Comparison of ENCODE assay signal across 15 cellular contexts in the genomic region with DNA sequence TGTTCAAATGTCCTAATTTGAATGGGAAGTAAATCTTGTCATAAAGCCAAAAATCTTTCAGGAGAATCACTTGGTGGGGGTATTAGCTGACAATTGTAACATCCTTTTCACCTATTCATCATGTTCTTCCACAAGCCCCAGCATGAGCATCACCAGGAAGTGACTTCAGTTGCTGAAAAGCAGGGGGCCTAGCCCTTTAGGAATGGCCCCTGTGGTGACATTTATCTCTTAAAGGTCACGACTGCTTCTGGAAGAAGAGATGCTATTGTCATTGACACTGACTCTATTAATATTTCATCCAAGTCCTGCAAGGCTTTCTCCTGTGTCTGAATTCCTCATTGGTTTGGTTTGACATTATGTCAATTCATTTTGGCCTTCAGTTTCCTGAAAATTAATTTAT.
DNase-seq lines count a peak whose midpoint lies in the region; ATAC-seq and TF ChIP-seq lines count a peak whose summit lies in the region.
"Had no signal": no experiment of that assay in that cellular context is flagged by ENCODE, and none has a peak within 500 bp of the region (broad histone marks: within the 10 kb centered on the region; RNA-seq: fewer than 3 reads in every experiment).

No MANE protein-coding gene starts in this region.

- H3K36me3 Mint-ChIP-seq in GM23338 (ENCODE audit: low read depth) (no peaks in the 10 kb centered on the region), WTC11 (no peaks in the 10 kb centered on the region)

- in situ Hi-C loops in gastrocnemius medialis (cut with MboI; ENCODE audit: low sequenced_read_pairs in 4 of 4): no loop called here

- H3K9me3 Mint-ChIP-seq in GM23338 (no peaks in the 10 kb centered on the region), WTC11 (peaks cover 16% of the 10 kb centered on the region)
- H3K9me3 Mint-ChIP-seq: CD4-positive, alpha-beta T cell had no signal

- H3K4me3 ChIP-seq in GM23338: no peak overlapping the region
- no peak overlapping the region for H3K4me3 ChIP-seq in gastrocnemius medialis
- no peak overlapping the region for H3K4me3 ChIP-seq in foreskin fibroblast (ENCODE audit: low read depth in 1 of 2, low read length in 2 of 2)

- H3K27me3 Mint-ChIP-seq in GM23338 (ENCODE audit: insufficient read depth, low read depth, poor library complexity): peaks cover 2% of the 10 kb centered on the region
- H3K27me3 Mint-ChIP-seq in WTC11 (ENCODE audit: low read depth): no peaks in the 10 kb centered on the region; the same call in 1 of the 2 replicates

- H3K79me2 ChIP-seq in GM23338 (replicated peaks; ENCODE audit: insufficient read depth): no peaks in the 10 kb centered on the region

- H3K27ac Mint-ChIP-seq in GM23338: no peak overlapping the region
- no peak overlapping the region for H3K27ac Mint-ChIP-seq in WTC11
- H3K27ac Mint-ChIP-seq: CD4-positive, alpha-beta T cell; H9; IgD-negative memory B cell had no signal

- CTCF ChIA-PET in WTC11 (lab: Charles Lee): no interaction called here

- DNase-seq in GM23338 (ENCODE audit: low spot score) (peak; percentile 5), WTC11 (ENCODE audit: low spot score) (no peak), foreskin melanocyte (peak; percentile 45), NCI-H2107 treated with DMSO at 0.1 percent for 48 hours (lab: John Stamatoyannopoulos, UW; ENCODE audit: unreplicated experiment) (no peak), gastrocnemius medialis (no peak), foreskin fibroblast (no peak)
- DNase-seq: ACHN; Calu3; CD4-positive, alpha-beta T cell; DMS79 treated with DMSO at 0.1 percent for 48 hours; GF-D8; H9 had no signal

- no peaks in the 10 kb centered on the region for H3K9me3 ChIP-seq in gastrocnemius medialis

- H2AFZ ChIP-seq in GM23338: no peak overlapping the region

- H3K4me1 Mint-ChIP-seq in GM23338: peaks cover 9% of the 10 kb centered on the region; the same call in 2 of the 3 replicates
- peaks cover 9% of the 10 kb centered on the region for H3K4me1 Mint-ChIP-seq in WTC11

- H3K4me1 ChIP-seq in GM23338 (ENCODE audit: insufficient read depth): no peaks in the 10 kb centered on the region
- H3K4me1 ChIP-seq in gastrocnemius medialis: no peaks in the 10 kb centered on the region

- no peak for TF ChIP-seq POLR2A in gastrocnemius medialis (IDR thresholded peaks at IDR 0.05)

- no peaks in the 10 kb centered on the region for H3K36me3 ChIP-seq in GM23338 (ENCODE audit: insufficient read depth)
- H3K36me3 ChIP-seq in gastrocnemius medialis: no peaks in the 10 kb centered on the region

- H3K4me3 Mint-ChIP-seq in GM23338: no peak overlapping the region
- no peak overlapping the region for H3K4me3 Mint-ChIP-seq in WTC11
- H3K4me3 Mint-ChIP-seq: CD4-positive, alpha-beta T cell; H9; IgD-negative memory B cell had no signal

- ATAC-seq in GM23338 (no peak), WTC11 (no peak), gastrocnemius medialis (no peak)
- ATAC-seq: HepG2 had no signal

- intact Hi-C loops in gastrocnemius medialis (cut with DNase I; ENCODE audit: low total_unique reads): no loop called here

- H3K27ac ChIP-seq in GM23338 (ENCODE audit: low read depth) (no peak overlapping the region), gastrocnemius medialis (no peak overlapping the region)
- H3K27ac ChIP-seq: C4-2B had no signal

- no peak overlapping the region for H3K4me2 ChIP-seq in GM23338

- H3K27me3 ChIP-seq in GM23338 (ENCODE audit: insufficient read depth) (no peaks in the 10 kb centered on the region), gastrocnemius medialis (no peaks in the 10 kb centered on the region)

- no peaks in the 10 kb centered on the region for H4K20me1 ChIP-seq in GM23338 (replicated peaks; ENCODE audit: insufficient read depth)

- POLR2A ChIA-PET in WTC11 (lab: Charles Lee): no interaction called here

- TF ChIP-seq CTCF in GM23338 (conservative IDR thresholded peaks at IDR 0.05; ENCODE audit: low read depth in 2 of 2) (no peak), WTC11 (IDR thresholded peaks at IDR 0.05) (no peak), gastrocnemius medialis (IDR thresholded peaks at IDR 0.05 in 4 of 5, conservative IDR thresholded peaks at IDR 0.05 in 1 of 5) (no peak), foreskin fibroblast (IDR thresholded peaks at IDR 0.05; ENCODE audit: low read depth, low read length) (no peak)

- no peaks in the 10 kb centered on the region for H3K9me2 ChIP-seq in GM23338 (ENCODE audit: insufficient read depth)

- H3F3A ChIP-seq in GM23338 (replicated peaks; ENCODE audit: low read depth): no peaks in the 10 kb centered on the region

TF ChIP-seq in GM23338, 12 proteins besides CTCF, POLR2A, EP300 and RAD21 (continues in another document):
- TF ChIP-seq CREB1 (CRISPR knock-in tag; IDR thresholded peaks at IDR 0.05; ENCODE audit: low read depth) (no peak), POLR2AphosphoS5 (IDR thresholded peaks at IDR 0.05; ENCODE audit: low read depth) (no peak), NANOG (IDR thresholded peaks at IDR 0.05; ENCODE audit: borderline replicate concordance) (no peak), JUNB (IDR thresholded peaks at IDR 0.05; ENCODE audit: unreplicated experiment) (no peak)
- TF ChIP-seq, protein P1, sequence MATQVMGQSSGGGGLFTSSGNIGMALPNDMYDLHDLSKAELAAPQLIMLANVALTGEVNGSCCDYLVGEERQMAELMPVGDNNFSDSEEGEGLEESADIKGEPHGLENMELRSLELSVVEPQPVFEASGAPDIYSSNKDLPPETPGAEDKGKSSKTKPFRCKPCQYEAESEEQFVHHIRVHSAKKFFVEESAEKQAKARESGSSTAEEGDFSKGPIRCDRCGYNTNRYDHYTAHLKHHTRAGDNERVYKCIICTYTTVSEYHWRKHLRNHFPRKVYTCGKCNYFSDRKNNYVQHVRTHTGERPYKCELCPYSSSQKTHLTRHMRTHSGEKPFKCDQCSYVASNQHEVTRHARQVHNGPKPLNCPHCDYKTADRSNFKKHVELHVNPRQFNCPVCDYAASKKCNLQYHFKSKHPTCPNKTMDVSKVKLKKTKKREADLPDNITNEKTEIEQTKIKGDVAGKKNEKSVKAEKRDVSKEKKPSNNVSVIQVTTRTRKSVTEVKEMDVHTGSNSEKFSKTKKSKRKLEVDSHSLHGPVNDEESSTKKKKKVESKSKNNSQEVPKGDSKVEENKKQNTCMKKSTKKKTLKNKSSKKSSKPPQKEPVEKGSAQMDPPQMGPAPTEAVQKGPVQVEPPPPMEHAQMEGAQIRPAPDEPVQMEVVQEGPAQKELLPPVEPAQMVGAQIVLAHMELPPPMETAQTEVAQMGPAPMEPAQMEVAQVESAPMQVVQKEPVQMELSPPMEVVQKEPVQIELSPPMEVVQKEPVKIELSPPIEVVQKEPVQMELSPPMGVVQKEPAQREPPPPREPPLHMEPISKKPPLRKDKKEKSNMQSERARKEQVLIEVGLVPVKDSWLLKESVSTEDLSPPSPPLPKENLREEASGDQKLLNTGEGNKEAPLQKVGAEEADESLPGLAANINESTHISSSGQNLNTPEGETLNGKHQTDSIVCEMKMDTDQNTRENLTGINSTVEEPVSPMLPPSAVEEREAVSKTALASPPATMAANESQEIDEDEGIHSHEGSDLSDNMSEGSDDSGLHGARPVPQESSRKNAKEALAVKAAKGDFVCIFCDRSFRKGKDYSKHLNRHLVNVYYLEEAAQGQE (IDR thresholded peaks at IDR 0.05; ENCODE audit: unreplicated experiment): no peak

TF ChIP-seq in WTC11, 78 proteins besides CTCF, POLR2A, EP300 and RAD21:
- TF ChIP-seq ZNF423 (CRISPR knock-in tag; IDR thresholded peaks at IDR 0.05): peak; percentile 13; the same call in 1 of the 2 replicates
- TF ChIP-seq, protein P2, sequence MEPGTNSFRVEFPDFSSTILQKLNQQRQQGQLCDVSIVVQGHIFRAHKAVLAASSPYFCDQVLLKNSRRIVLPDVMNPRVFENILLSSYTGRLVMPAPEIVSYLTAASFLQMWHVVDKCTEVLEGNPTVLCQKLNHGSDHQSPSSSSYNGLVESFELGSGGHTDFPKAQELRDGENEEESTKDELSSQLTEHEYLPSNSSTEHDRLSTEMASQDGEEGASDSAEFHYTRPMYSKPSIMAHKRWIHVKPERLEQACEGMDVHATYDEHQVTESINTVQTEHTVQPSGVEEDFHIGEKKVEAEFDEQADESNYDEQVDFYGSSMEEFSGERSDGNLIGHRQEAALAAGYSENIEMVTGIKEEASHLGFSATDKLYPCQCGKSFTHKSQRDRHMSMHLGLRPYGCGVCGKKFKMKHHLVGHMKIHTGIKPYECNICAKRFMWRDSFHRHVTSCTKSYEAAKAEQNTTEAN (CRISPR knock-in tag; IDR thresholded peaks at IDR 0.05): no peak

Comparison
In these comparisons a context has a peak if more than half of its experiments do, and no peak if none do; other contexts are left out.
1. DNase-seq: peak in GM23338 (single experiment) and foreskin melanocyte (single experiment); none in WTC11 (single experiment), NCI-H2107 treated with DMSO at 0.1 percent for 48 hours (single experiment), gastrocnemius medialis (0 of 2) and foreskin fibroblast (0 of 2).